ENCODE assay signal across 8 cellular contexts in genomic region chr20:64038579-64039292, GRCh38. TPM values are rescaled to one million over a fixed set of nuclear protein-coding genes. Genes with fewer than 3 reads are reported as not detected.
A peak's percentile ranks its signal among the peaks of the same experiment; 100 is the strongest.
DNase-seq lines count a peak whose midpoint lies in the region; ATAC-seq and TF ChIP-seq lines count a peak whose summit lies in the region.

No MANE protein-coding gene starts in this region.

- H2BK15ac ChIP-seq in mesendoderm (replicated peaks; ENCODE audit: low read depth) = no peak overlapping the region

- no peak overlapping the region for H3K18ac ChIP-seq in mesendoderm (ENCODE audit: low read length)

- peaks cover 2% of the 10 kb centered on the region for H3K4me1 ChIP-seq in mesendoderm (ENCODE audit: control insufficient read depth, low read depth, low read length)

- no peak overlapping the region for H2AK5ac ChIP-seq in mesendoderm (ENCODE audit: low read length)

- peak overlapping the region in 57 of 59 donors; percentile 14 to 63 (median 42) for H3K4me3 ChIP-seq in dorsolateral prefrontal cortex
- H3K4me3 ChIP-seq in mesendoderm (ENCODE audit: low read length) = peak overlapping the region; percentile 19

- no peak overlapping the region for H4K5ac ChIP-seq in mesendoderm (ENCODE audit: low read length)

- TF ChIP-seq CTCF in dorsolateral prefrontal cortex (IDR thresholded peaks at IDR 0.05 in 54 of 56, conservative IDR thresholded peaks at IDR 0.05 in 2 of 56; ENCODE audit: low read depth in 1 of 56, partially characterized antibody in 56 of 56) = peak in 52 of 56 donors; percentile 32 to 75 (median 56)

- no peak overlapping the region for H2BK120ac ChIP-seq in mesendoderm (ENCODE audit: low read depth, low read length)

- peak overlapping the region; percentile 69 for H3K9ac ChIP-seq in mesendoderm (ENCODE audit: low read length)

- no peak overlapping the region for H4K8ac ChIP-seq in mesendoderm (ENCODE audit: low read depth, low read length)

- intact Hi-C loops in dorsolateral prefrontal cortex (cut with DNase I) = loop anchor here in 1 of 2 donors (10.0 kb wide), 1 partner anchor 86 kb away; no protein-coding TSS in a partner anchor

- H3K56ac ChIP-seq in mesendoderm (ENCODE audit: low read length) = peak overlapping the region; percentile 92

- H3K79me2 ChIP-seq in mesendoderm (ENCODE audit: control insufficient read depth, insufficient read depth, low read length) = no peaks in the 10 kb centered on the region

- H3K27me3 ChIP-seq in dorsolateral prefrontal cortex (peaks cover 0 to 78% (median 58%) of the 10 kb centered on the region in 45 donors), mesendoderm (ENCODE audit: insufficient read depth, low read length, poor library complexity) (peaks cover 10% of the 10 kb centered on the region)

- WGBS in mesendoderm (ENCODE audit: extremely low coverage, insufficient coverage, low lambda C conversion rate) = no CpG with 5 or more reads among the region's 88 CpGs

- DNase-seq in NCI-H187 (lab: John Stamatoyannopoulos, UW) = peak; percentile 34 to 38
- DNase-seq in NCI-H187 treated with DMSO at 0.1 percent for 48 hours (lab: John Stamatoyannopoulos, UW) = no peak
- DNase-seq in NCI-H2227 (lab: John Stamatoyannopoulos, UW; ENCODE audit: unreplicated experiment) = peak; percentile 86
- peak; percentile 75 to 78 for DNase-seq in activated CD4-positive, alpha-beta T cell treated with anti-CD3 and anti-CD28 coated beads for 4 hours
- peak in 3 of 10 donors; percentile 20 to 76 (median 66) for DNase-seq in dorsolateral prefrontal cortex
- DNase-seq in mesendoderm = peak; percentile 78
- peak; percentile 69 to 73 for DNase-seq in stimulated activated CD8-positive, alpha-beta memory T cell treated with anti-CD3 and anti-CD28 coated beads, Interleukin-15, amount 100 ng/mL, for 48 hours (ENCODE audit: low read depth in 2 of 2)

- no peaks in the 10 kb centered on the region for H3K79me1 ChIP-seq in mesendoderm (ENCODE audit: low read length)

- no peak overlapping the region for H2BK5ac ChIP-seq in mesendoderm (ENCODE audit: low read length)

- peaks cover 2% of the 10 kb centered on the region for H3K36me3 ChIP-seq in mesendoderm (ENCODE audit: control insufficient read depth, insufficient read depth, low read length)

- ATAC-seq in HG02970 (IDR thresholded peaks at IDR 0.05; ENCODE audit: low FRiP score, unreplicated experiment) = peak; percentile 50

- peak overlapping the region; percentile 48 for H3K4me2 ChIP-seq in mesendoderm (ENCODE audit: low read length)

- H3K4ac ChIP-seq in mesendoderm (ENCODE audit: low read depth, low read length) = peak overlapping the region; percentile 18

- H3K27ac ChIP-seq in dorsolateral prefrontal cortex (peak overlapping the region in 7 of 59 donors; percentile 26 to 87 (median 53)), mesendoderm (ENCODE audit: low read depth, low read length) (no peak overlapping the region)

- peak overlapping the region; percentile 45 for H3K23ac ChIP-seq in mesendoderm (ENCODE audit: low read length)

RNA-seq across cellular contexts. Expression of gene C20orf204, which starts 2.8 kb away (rescaled TPM):
- total RNA-seq in dorsolateral prefrontal cortex = 1 to 10 TPM; 1.4 to 6.3 (median 3.1) TPM
- polyA plus RNA-seq in mesendoderm (2013, experiment 1 of 2) = 0.27 TPM
- 0.18 TPM for polyA plus RNA-seq in mesendoderm (2013, experiment 2 of 2)

RNA-seq across cellular contexts. Expression of gene SOX18, which starts 10.7 kb away (rescaled TPM):
- total RNA-seq in dorsolateral prefrontal cortex = 10 to 100 TPM in 46 of 120 experiments, 1 to 10 TPM in 74; 2.1 to 27.7 (median 9.1) TPM
- polyA plus RNA-seq in mesendoderm (2013, experiment 1 of 2) = 2.0 TPM
- 2.1 TPM for polyA plus RNA-seq in mesendoderm (2013, experiment 2 of 2)

RNA-seq across cellular contexts. Expression of gene TCEA2, which starts 24.3 kb away (rescaled TPM):
- total RNA-seq in dorsolateral prefrontal cortex = 100 to 1,000 TPM; 105 to 197 (median 137) TPM
- polyA plus RNA-seq in mesendoderm (2013, experiment 1 of 2) = 29.9 TPM
- 30.7 TPM for polyA plus RNA-seq in mesendoderm (2013, experiment 2 of 2)

RNA-seq across cellular contexts. Expression of gene RGS19, which starts 40.6 kb away (rescaled TPM):
- 10 to 100 TPM in 47 of 120 experiments, 1 to 10 TPM in 73; 3.4 to 22.4 (median 9.0) TPM for total RNA-seq in dorsolateral prefrontal cortex
- 11.2 TPM for polyA plus RNA-seq in mesendoderm (2013, experiment 1 of 2)
- 10.0 TPM for polyA plus RNA-seq in mesendoderm (2013, experiment 2 of 2)

RNA-seq across cellular contexts. Expression of gene OPRL1, which starts 41.1 kb away (rescaled TPM):
- total RNA-seq in dorsolateral prefrontal cortex = 10 to 100 TPM in 118 of 120 experiments, 1 to 10 TPM in 2; 6.8 to 31.5 (median 21.2) TPM
- polyA plus RNA-seq in mesendoderm (2013, experiment 1 of 2) = 0.07 TPM
- 0.10 TPM for polyA plus RNA-seq in mesendoderm (2013, experiment 2 of 2)
